Comparison of ENCODE assay signal across 8 cellular contexts in genomic region chr2:183123117-183123958, GRCh38. TPM values are rescaled to one million over a fixed set of nuclear protein-coding genes. Genes with fewer than 3 reads are reported as not detected.
A peak's percentile ranks its signal among the peaks of the same experiment; 100 is the strongest.
DNase-seq lines count a peak whose midpoint lies in the region; ATAC-seq, FAIRE-seq and TF ChIP-seq lines count a peak whose summit lies in the region.

No MANE protein-coding gene starts in this region.

- peak overlapping the region; percentile 83 for H2BK5ac ChIP-seq in IMR-90 (ENCODE audit: low read depth, low read length, poor library complexity, severe bottlenecking)

- DNase-seq in A549 (ENCODE audit: low read depth in 1 of 2, low spot score in 1 of 2) (no peak), IMR-90 (peak; percentile 3), K562 (ENCODE audit: extremely low read depth in 1 of 4, low spot score in 3 of 4) (no peak), right lobe of liver (no peak), tibial nerve (ENCODE audit: low spot score in 2 of 2) (no peak), HTR-8/SVneo (ENCODE audit: insufficient read length, low spot score) (no peak), NAMALWA (ENCODE audit: low spot score) (no peak)

- BruUV-seq in IMR-90 (replicated peaks; lab: Mats Ljungman, UMichigan) (no TSS peak), K562 (replicated peaks; lab: Mats Ljungman, UMichigan) (TSS peak; percentile 85)

- H3K4me2 ChIP-seq in A549 (peak overlapping the region; percentile 75), IMR-90 (ENCODE audit: low read depth, low read length) (peak overlapping the region; percentile 96), K562 (ENCODE audit: insufficient read depth, low read length) (peak overlapping the region; percentile 91)

- peak overlapping the region; percentile 98 for H3K14ac ChIP-seq in IMR-90 (replicated peaks; ENCODE audit: low read depth, low read length)

- no peaks in the 10 kb centered on the region for H3K9me1 ChIP-seq in IMR-90 (ENCODE audit: insufficient read depth, low read length)
- H3K9me1 ChIP-seq in K562 (ENCODE audit: control insufficient read depth, insufficient read depth, low read length): no peaks in the 10 kb centered on the region

- H3K27ac ChIP-seq in A549 (peak overlapping the region; percentile 76 to 96), IMR-90 (ENCODE audit: insufficient read depth, low read length) (peak overlapping the region; percentile 71; the same call in 1 of the 2 replicates), K562 (ENCODE audit: extremely low read depth, low read depth, low read length) (peak overlapping the region; percentile 89), right lobe of liver (peak overlapping the region; percentile 72 to 86 (median 83)), tibial nerve (peak overlapping the region; percentile 52 to 90 (median 86))

- H3K9me3 ChIP-seq in A549 (no peaks in the 10 kb centered on the region), IMR-90 (ENCODE audit: control insufficient read depth, insufficient read depth, low read length) (no peaks in the 10 kb centered on the region), K562 (replicated peaks; ENCODE audit: control insufficient read depth, insufficient read depth, low read depth, low read length) (no peaks in the 10 kb centered on the region), right lobe of liver (no peaks in the 10 kb centered on the region), tibial nerve (no peaks in the 10 kb centered on the region)

- TF ChIP-seq RAD21 in A549 (conservative IDR thresholded peaks at IDR 0.05 in 1 of 2, IDR thresholded peaks at IDR 0.05 in 1 of 2): no peak
- no peak for TF ChIP-seq RAD21 in IMR-90 (IDR thresholded peaks at IDR 0.05; ENCODE audit: low read length)
- TF ChIP-seq RAD21 in K562 (CRISPR knock-in tag; conservative IDR thresholded peaks at IDR 0.05 in 1 of 2, IDR thresholded peaks at IDR 0.05 in 1 of 2): no peak

- in situ Hi-C loops in IMR-90 (cut with MboI; ENCODE audit: low sequenced_read_pairs) (no loop called here), K562 (cut with MboI) (no loop called here)

- peak overlapping the region; percentile 85 for H2AK9ac ChIP-seq in IMR-90 (replicated peaks; ENCODE audit: low read depth, low read length, poor library complexity)

- WGBS in A549 (ENCODE audit: missing lambda C conversion rate): 22% methylated on average over 17 of the region's 17 CpGs
- no CpG with 5 or more reads among the region's 17 CpGs for WGBS in IMR-90 (ENCODE audit: extremely low coverage in 2 of 2, insufficient read length in 1 of 2), 2 experiments
- WGBS in K562 (ENCODE audit: insufficient coverage, low coverage, missing lambda C conversion rate): 47% methylated on average over 17 of the region's 17 CpGs
- 24% methylated on average over 17 of the region's 17 CpGs for WGBS in right lobe of liver (ENCODE audit: insufficient coverage, low coverage, low lambda C conversion rate, missing lambda C conversion rate)
- WGBS in tibial nerve, 2 donors: 23 to 39% methylated on average over 17 of the region's 17 CpGs

- peaks cover 29% of the 10 kb centered on the region for H3K4me1 ChIP-seq in A549
- H3K4me1 ChIP-seq in IMR-90 (ENCODE audit: control insufficient read depth, insufficient read depth, low read length): peaks cover 4% of the 10 kb centered on the region; the same call in 1 of the 2 replicates
- H3K4me1 ChIP-seq in K562 (replicated peaks in 1 of 2; ENCODE audit: control insufficient read depth in 2 of 2, insufficient read depth in 2 of 2, low read length in 2 of 2): peaks cover 6 to 9% of the 10 kb centered on the region in 2 experiments; a peak in 2 of 5 replicates
- peaks cover 0 to 16% (median 0%) of the 10 kb centered on the region in 4 donors for H3K4me1 ChIP-seq in right lobe of liver
- peaks cover 0 to 18% (median 1%) of the 10 kb centered on the region in 4 donors for H3K4me1 ChIP-seq in tibial nerve

- no peaks in the 10 kb centered on the region for H3K36me3 ChIP-seq in IMR-90 (ENCODE audit: control insufficient read depth, insufficient read depth, low read length)
- peaks cover 4% of the 10 kb centered on the region; the same call in 1 of the 3 replicates for H3K36me3 ChIP-seq in K562 (ENCODE audit: control insufficient read depth, insufficient read depth, low read length)
- no peaks in the 10 kb centered on the region for H3K36me3 ChIP-seq in right lobe of liver
- no peaks in the 10 kb centered on the region for H3K36me3 ChIP-seq in tibial nerve

- no peak overlapping the region for H2AK5ac ChIP-seq in IMR-90 (ENCODE audit: low read depth, low read length)

- H3K4me3 ChIP-seq in A549: peak overlapping the region; percentile 61
- H3K4me3 ChIP-seq in IMR-90 (ENCODE audit: insufficient read depth, low read depth, low read length): peak overlapping the region; percentile 61
- H3K4me3 ChIP-seq in K562: peak overlapping the region; percentile 54
- peak overlapping the region; percentile 60 to 82 (median 79) for H3K4me3 ChIP-seq in right lobe of liver
- peak overlapping the region; percentile 67 to 84 (median 77) for H3K4me3 ChIP-seq in tibial nerve

- H3K56ac ChIP-seq in IMR-90 (ENCODE audit: extremely low read depth, insufficient read depth, low read length): no peak overlapping the region; the same call in 1 of the 2 replicates

- intact Hi-C loops in IMR-90 (cut with micrococcal nuclease) (loop anchor here (5.0 kb wide), 1 partner anchor 86 kb away; the partner anchor contains the start of gene NCKAP1), K562 (cut with micrococcal nuclease) (no loop called here), right lobe of liver (cut with DNase I) (no loop called here)

- CTCF ChIA-PET in A549 (lab: Yijun Ruan, JAX): interaction anchor here (1.0 kb wide), 1 partner anchor 52 kb away, joined by 3 read pairs; no protein-coding TSS in a partner anchor
- CTCF ChIA-PET in IMR-90 (lab: Yijun Ruan, JAX): interaction anchor here (0.6 to 0.9 kb wide), 3 partner anchors 18 to 370 kb away, joined by 3 read pairs; no protein-coding TSS in a partner anchor
- CTCF ChIA-PET in K562 (lab: Yijun Ruan, JAX; ENCODE audit: low intra/inter-chr PET ratio): no interaction called here

- POLR2A ChIA-PET in A549 (lab: Yijun Ruan, JAX): interaction anchor here (1.1 to 1.7 kb wide), 2 partner anchors 14 to 43 kb away, joined by 3 to 4 read pairs; no protein-coding TSS in a partner anchor
- POLR2A ChIA-PET in IMR-90 (lab: Charles Lee; ENCODE audit: unreplicated experiment): interaction anchor here (0.6 kb wide), 1 partner anchor 98 kb away, joined by 4 read pairs; no protein-coding TSS in a partner anchor
- POLR2A ChIA-PET in K562 (lab: Yijun Ruan, JAX): interaction anchor here (0.6 to 2.1 kb wide), 6 partner anchors 9 to 541 kb away, joined by 3 to 6 read pairs (median 3); partner anchors contain the start of gene DUSP19

- peak overlapping the region; percentile 98; the same call in 1 of the 2 replicates for H3K23ac ChIP-seq in IMR-90 (ENCODE audit: low read depth, low read length)

- ATAC-seq in A549: peak; percentile 9 to 36; a peak in 3 of 6 replicates
- ATAC-seq in IMR-90 (ENCODE audit: low read depth): peak; percentile 25
- ATAC-seq in K562: no peak
- peak in 2 of 4 donors; percentile 5 to 6 for ATAC-seq in right lobe of liver
- ATAC-seq in GM21360 (IDR thresholded peaks at IDR 0.05; ENCODE audit: unreplicated experiment): no peak

- peak overlapping the region; percentile 18 for H3K18ac ChIP-seq in IMR-90 (ENCODE audit: low read depth, low read length)

- H4K20me1 ChIP-seq in IMR-90 (ENCODE audit: insufficient read depth, low read length) (no peaks in the 10 kb centered on the region), K562 (replicated peaks; ENCODE audit: control insufficient read depth, insufficient read depth, low read length) (no peaks in the 10 kb centered on the region)

- no peak for TF ChIP-seq EP300 in A549 (IDR thresholded peaks at IDR 0.05)
- TF ChIP-seq EP300 in K562 (IDR thresholded peaks at IDR 0.05; ENCODE audit: low read length): no peak
- no peak for TF ChIP-seq EP300 in tibial nerve (IDR thresholded peaks at IDR 0.05)

- H3K79me1 ChIP-seq in IMR-90 (ENCODE audit: low read depth in 1 of 2, low read length in 2 of 2): peaks cover 0 to 16% of the 10 kb centered on the region in 2 experiments; a peak in 2 of 4 replicates

- H3K9ac ChIP-seq in IMR-90 (ENCODE audit: low read depth, low read length) (peak overlapping the region; percentile 87), K562 (ENCODE audit: insufficient read depth in 1 of 2, low read depth in 2 of 2, low read length in 2 of 2) (peak overlapping the region in 1 of 2 experiments; percentile 88; a peak in 2 of 4 replicates)

- H2BK15ac ChIP-seq in IMR-90 (ENCODE audit: low read depth, low read length): peak overlapping the region; percentile 84; the same call in 2 of the 3 replicates

- FAIRE-seq in A549 (lab: Jason Lieb, UNC) (peak; percentile 13), K562 (lab: Jason Lieb, UNC) (no peak), HTR-8/SVneo (lab: Jason Lieb, UNC) (no peak)

- no peak overlapping the region for H2BK20ac ChIP-seq in IMR-90 (ENCODE audit: low read depth, low read length)

- H4K8ac ChIP-seq in IMR-90 (ENCODE audit: low read depth in 2 of 2, low read length in 2 of 2): peak overlapping the region; percentile 92 to 97

- peak overlapping the region; percentile 84 for H3K4ac ChIP-seq in IMR-90 (ENCODE audit: low read depth, low read length)

- dilution Hi-C loops in IMR-90 (cut with HindIII; ENCODE audit: low sequenced_read_pairs, unreplicated experiment): no loop called here

- TF ChIP-seq POLR2A in A549 (IDR thresholded peaks at IDR 0.05; ENCODE audit: low read length) (no peak), IMR-90 (IDR thresholded peaks at IDR 0.05; ENCODE audit: low read depth, low read length) (no peak), K562 (conservative IDR thresholded peaks at IDR 0.05) (no peak), right lobe of liver (IDR thresholded peaks at IDR 0.05) (no peak), tibial nerve (IDR thresholded peaks at IDR 0.05) (no peak)

- H3K79me2 ChIP-seq in K562 (ENCODE audit: control insufficient read depth, insufficient read depth, low read length): peaks cover 42% of the 10 kb centered on the region

- peak overlapping the region; percentile 80 for H4K5ac ChIP-seq in IMR-90 (ENCODE audit: low read depth, low read length)

- H2AFZ ChIP-seq in IMR-90 (replicated peaks; ENCODE audit: low read length, poor library complexity) (peak overlapping the region; percentile 94), K562 (ENCODE audit: low read depth, low read length) (peak overlapping the region; percentile 97)

- TF ChIP-seq CTCF in A549 (IDR thresholded peaks at IDR 0.05) (no peak), IMR-90 (conservative IDR thresholded peaks at IDR 0.05; ENCODE audit: low read depth, low read length) (no peak), K562 (IDR thresholded peaks at IDR 0.05 in 2 of 3, conservative IDR thresholded peaks at IDR 0.05 in 1 of 3; ENCODE audit: insufficient read depth in 2 of 3, low read depth in 1 of 3, low read length in 3 of 3) (no peak), right lobe of liver (IDR thresholded peaks at IDR 0.05) (no peak), tibial nerve (IDR thresholded peaks at IDR 0.05) (no peak)

- peak overlapping the region; percentile 66 for H2BK120ac ChIP-seq in IMR-90 (ENCODE audit: low read depth, low read length)

- H3K27me3 ChIP-seq in IMR-90 (ENCODE audit: control insufficient read depth, insufficient read depth, low read length): no peaks in the 10 kb centered on the region
- H3K27me3 ChIP-seq in K562 (ENCODE audit: control insufficient read depth in 2 of 2, insufficient read depth in 2 of 2, low read length in 2 of 2): no peaks in the 10 kb centered on the region
- no peaks in the 10 kb centered on the region for H3K27me3 ChIP-seq in right lobe of liver
- no peaks in the 10 kb centered on the region for H3K27me3 ChIP-seq in tibial nerve

- no peak overlapping the region for H4K91ac ChIP-seq in IMR-90 (ENCODE audit: insufficient read depth, low read depth, low read length)

RNA-seq across cellular contexts. Expression of gene NUP35, which starts 0.9 kb away (rescaled TPM):
- 45.9 and 46.7 TPM in 2 replicates for polyA plus RNA-seq in A549 (2011; rRNA removed)
- polyA plus RNA-seq in A549 (2012; cell fraction: cytosol; rRNA removed): 22.1 and 27.7 TPM in 2 replicates
- polyA plus RNA-seq in A549 (2012; cell fraction: nucleus; rRNA removed): 12.8 and 21.8 TPM in 2 replicates
- 39.6 to 44.3 TPM (median 41.8 TPM) in 3 replicates for polyA plus RNA-seq in A549 (2017; fragmentation: RNase III; extraction: RNeasy Plus Mini Kit Qiagen cat#74134 plus additional on column Dnase treatment)
- 36.8 and 37.0 TPM in 2 replicates for polyA minus RNA-seq in A549 (2011; rRNA and poly(A)+ RNA removed)
- total RNA-seq in IMR-90 (2012; rRNA removed): 20.0 and 23.3 TPM in 2 replicates
- 10.6 and 10.9 TPM in 2 replicates for polyA plus RNA-seq in IMR-90 (2012; rRNA removed)
- polyA plus RNA-seq in IMR-90 (2012; cell fraction: cytosol; rRNA removed): 2.2 and 3.7 TPM in 2 replicates
- 0.87 and 8.0 TPM in 2 replicates for polyA plus RNA-seq in IMR-90 (2012; cell fraction: nucleus; rRNA removed; ENCODE audit: low replicate concordance)
- 79.4 and 89.0 TPM in 2 replicates for total RNA-seq in K562 (2011; cell fraction: chromatin; rRNA removed; ENCODE audit: low replicate concordance)
- 48.5 and 56.7 TPM in 2 replicates for total RNA-seq in K562 (2011; cell fraction: nucleolus; rRNA removed)
- 55.7 and 81.4 TPM in 2 replicates for total RNA-seq in K562 (2011; cell fraction: nucleoplasm; rRNA removed)
- 24.5 and 26.2 TPM in 2 replicates for total RNA-seq in K562 (2014; rRNA removed)
- total RNA-seq in K562 (2014; rRNA removed; fragmentation: Illumina TruSeq; extraction: Trizol): 61.1 and 70.5 TPM in 2 replicates
- 53.8 and 54.4 TPM in 2 replicates for total RNA-seq in K562 (2015; rRNA removed; fragmentation: Illumina TruSeq; extraction: Trizol)
- 38.5 and 46.8 TPM in 2 replicates for total RNA-seq in K562 (2021)
- 40.1 and 51.1 TPM in 2 replicates for polyA plus RNA-seq in K562 (2011; rRNA removed)
- 19.4 and 22.3 TPM in 2 replicates for polyA plus RNA-seq in K562 (2011; cell fraction: cytosol; rRNA removed)
- polyA plus RNA-seq in K562 (2011; cell fraction: nucleus; rRNA removed): 39.0 and 39.6 TPM in 2 replicates
- 19.6 and 24.1 TPM in 2 replicates for polyA plus RNA-seq in K562 (2012)
- polyA plus RNA-seq in K562 (2014; fragmentation: Illumina TruSeq; extraction: Trizol): 39.2 and 43.7 TPM in 2 replicates
- 10 to 100 TPM; 71.0 to 78.2 TPM for polyA plus RNA-seq in K562 (2014; fragmentation: Nextera tagmentation; extraction: Ambion mirVana)
- polyA plus RNA-seq in K562 (2014; rRNA removed): 29.6 and 34.2 TPM in 2 replicates
- 57.8 and 64.5 TPM in 2 replicates for polyA minus RNA-seq in K562 (2011; rRNA and poly(A)+ RNA removed)
- 19.7 and 22.8 TPM in 2 replicates for polyA minus RNA-seq in K562 (2011; cell fraction: cytosol; rRNA and poly(A)+ RNA removed)
- polyA minus RNA-seq in K562 (2011; cell fraction: nucleus; rRNA and poly(A)+ RNA removed): 54.1 and 81.1 TPM in 2 replicates
- 10 to 100 TPM in 4 of 6 experiments, 1 to 10 TPM in 2; 8.7 to 12.9 (median 11.2) TPM for total RNA-seq in right lobe of liver
- 10 to 100 TPM in 3 of 4 donors, 1 to 10 TPM in 1; 8.7 to 27.0 (median 15.6) TPM for total RNA-seq in tibial nerve

RNA-seq across cellular contexts. Expression of gene DUSP19, which starts 44.8 kb away (rescaled TPM):
- polyA plus RNA-seq in A549 (2011; rRNA removed) (4.4 TPM in 2 replicates), A549 (2017; fragmentation: RNase III; extraction: RNeasy Plus Mini Kit Qiagen cat#74134 plus additional on column Dnase treatment) (1.1 to 1.5 TPM (median 1.2 TPM) in 3 replicates), IMR-90 (2012; rRNA removed) (0.46 and 0.86 TPM in 2 replicates), K562 (2011; rRNA removed) (4.8 and 6.3 TPM in 2 replicates), K562 (2014; fragmentation: Illumina TruSeq; extraction: Trizol) (1.2 and 1.6 TPM in 2 replicates), K562 (2014; fragmentation: Nextera tagmentation; extraction: Ambion mirVana) (1 to 10 TPM; 2.7 to 3.1 TPM), K562 (2014; rRNA removed) (2.0 and 2.7 TPM in 2 replicates)
- polyA plus RNA-seq in A549 (2012; cell fraction: cytosol; rRNA removed): 0.73 and 0.91 TPM in 2 replicates
- 0.23 and 0.32 TPM in 2 replicates for polyA plus RNA-seq in A549 (2012; cell fraction: nucleus; rRNA removed)
- polyA minus RNA-seq in A549 (2011; rRNA and poly(A)+ RNA removed): 2.8 and 5.5 TPM in 2 replicates
- total RNA-seq in IMR-90 (2012; rRNA removed) (1.4 and 2.5 TPM in 2 replicates), K562 (2014; rRNA removed) (2.7 and 3.1 TPM in 2 replicates), K562 (2014; rRNA removed; fragmentation: Illumina TruSeq; extraction: Trizol) (3.5 and 5.6 TPM in 2 replicates), K562 (2015; rRNA removed; fragmentation: Illumina TruSeq; extraction: Trizol) (3.2 and 3.7 TPM in 2 replicates), K562 (2021) (3.5 and 4.7 TPM in 2 replicates), right lobe of liver (1 to 10 TPM in 3 of 6 experiments, under 1 TPM in 3; 0.37 to 1.5 (median 0.78) TPM), tibial nerve (1 to 10 TPM in 3 of 4 donors, under 1 TPM in 1; 0.90 to 3.1 (median 2.0) TPM)
- polyA plus RNA-seq in IMR-90 (2012; cell fraction: cytosol; rRNA removed): 0.14 and 0.18 TPM in 2 replicates
- 0.04 and 0.44 TPM in 2 replicates for polyA plus RNA-seq in IMR-90 (2012; cell fraction: nucleus; rRNA removed; ENCODE audit: low replicate concordance)
- 1.3 and 2.0 TPM in 2 replicates for total RNA-seq in K562 (2011; cell fraction: chromatin; rRNA removed; ENCODE audit: low replicate concordance)
- total RNA-seq in K562 (2011; cell fraction: nucleolus; rRNA removed): 1.1 and 1.2 TPM in 2 replicates
- total RNA-seq in K562 (2011; cell fraction: nucleoplasm; rRNA removed): 2.1 and 2.4 TPM in 2 replicates
- 1.3 and 3.1 TPM in 2 replicates for polyA plus RNA-seq in K562 (2011; cell fraction: cytosol; rRNA removed)
- 0.97 and 1.2 TPM in 2 replicates for polyA plus RNA-seq in K562 (2011; cell fraction: nucleus; rRNA removed)
- 1.0 and 2.1 TPM in 2 replicates for polyA plus RNA-seq in K562 (2012)
- 5.7 and 6.0 TPM in 2 replicates for polyA minus RNA-seq in K562 (2011; rRNA and poly(A)+ RNA removed)
- polyA minus RNA-seq in K562 (2011; cell fraction: cytosol; rRNA and poly(A)+ RNA removed): 2.2 and 2.6 TPM in 2 replicates
- polyA minus RNA-seq in K562 (2011; cell fraction: nucleus; rRNA and poly(A)+ RNA removed): 0.67 and 2.0 TPM in 2 replicates

Comparison
In these comparisons a context has a peak if more than half of its experiments do, and no peak if none do; other contexts are left out.
1. ATAC-seq: peak in A549 (2 of 2) and IMR-90 (single experiment); none in K562 (single experiment) and GM21360 (single experiment).
2. Peak in every context shown above with its lines, with median percentiles within 50 percentile points of each other: H3K27ac ChIP-seq, H3K4me2 ChIP-seq and H3K4me3 ChIP-seq.